9 cellular contexts compared by ENCODE assay signal in the genomic region with DNA sequence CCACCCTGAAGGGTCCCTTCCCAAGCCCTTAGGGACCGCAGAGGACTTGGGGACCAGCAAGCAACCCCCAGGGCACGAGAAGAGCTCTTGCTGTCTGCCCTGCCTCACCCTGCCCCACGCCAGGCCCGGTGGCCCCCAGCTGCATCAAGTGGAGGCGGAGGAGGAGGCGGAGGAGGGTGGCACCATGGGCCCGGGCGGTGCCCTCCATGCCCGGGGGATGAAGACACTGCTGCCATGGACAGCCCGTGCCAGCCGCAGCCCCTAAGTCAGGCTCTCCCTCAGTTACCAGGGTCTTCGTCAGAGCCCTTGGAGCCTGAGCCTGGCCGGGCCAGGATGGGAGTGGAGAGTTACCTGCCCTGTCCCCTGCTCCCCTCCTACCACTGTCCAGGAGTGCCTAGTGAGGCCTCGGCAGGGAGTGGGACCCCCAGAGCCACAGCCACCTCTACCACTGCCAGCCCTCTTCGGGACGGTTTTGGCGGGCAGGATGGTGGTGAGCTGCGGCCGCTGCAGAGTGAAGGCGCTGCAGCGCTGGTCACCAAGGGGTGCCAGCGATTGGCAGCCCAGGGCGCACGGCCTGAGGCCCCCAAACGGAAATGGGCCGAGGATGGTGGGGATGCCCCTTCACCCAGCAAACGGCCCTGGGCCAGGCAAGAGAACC. TPM values are rescaled to one million over a fixed set of nuclear protein-coding genes. Genes with fewer than 3 reads are reported as not detected.
A peak's percentile ranks its signal among the peaks of the same experiment; 100 is the strongest.
DNase-seq lines count a peak whose midpoint lies in the region; ATAC-seq and TF ChIP-seq lines count a peak whose summit lies in the region.
"Had no signal": no experiment of that assay in that cellular context is flagged by ENCODE, and none has a peak within 500 bp of the region (broad histone marks: within the 10 kb centered on the region; RNA-seq: fewer than 3 reads in every experiment).

No MANE protein-coding gene starts in this region.

- H3K79me2 ChIP-seq in H9 (ENCODE audit: insufficient read depth, low read length) = peaks cover 22% of the 10 kb centered on the region; the same call in 1 of the 2 replicates

- ATAC-seq in activated CD8-positive, alpha-beta T cell treated with anti-CD3 and anti-CD28 coated beads for 36 hours = no peak
- ATAC-seq in GM19467 (IDR thresholded peaks at IDR 0.05; ENCODE audit: unreplicated experiment) (no peak), HG03108 (IDR thresholded peaks at IDR 0.05; ENCODE audit: unreplicated experiment) (no peak)

- H3K27me3 ChIP-seq in H9 (ENCODE audit: insufficient read depth, low read length) (no peaks in the 10 kb centered on the region), skeletal muscle tissue (ENCODE audit: control insufficient read depth in 3 of 3, insufficient read depth in 3 of 3, low read length in 3 of 3) (no peaks in the 10 kb centered on the region)

- H3K23me2 ChIP-seq in H9 (ENCODE audit: insufficient read length, low read depth, low read length, poor library complexity, severe bottlenecking) = peaks cover 9% of the 10 kb centered on the region

- peak overlapping the region; percentile 27; the same call in 1 of the 2 replicates for H2BK15ac ChIP-seq in H9 (ENCODE audit: low read depth, low read length)

- peaks cover 2% of the 10 kb centered on the region for H4K20me1 ChIP-seq in H9 (ENCODE audit: control insufficient read depth, insufficient read depth, insufficient read length)

- CTCF ChIA-PET in activated CD8-positive, alpha-beta T cell treated with anti-CD3 and anti-CD28 coated beads for 36 hours (lab: Charles Lee) = no interaction called here

- no peak overlapping the region for H3T11ph ChIP-seq in H9 (ENCODE audit: low read length)

- H2BK12ac ChIP-seq in H9 (ENCODE audit: insufficient read length, low read depth, low read length) = no peak overlapping the region

- DNase-seq in H9 (no peak), glutamatergic neuron (no peak), CD1c-positive myeloid dendritic cell (ENCODE audit: extremely low spot score) (no peak), NCI-H1092 treated with DMSO at 0.1 percent for 48 hours (lab: John Stamatoyannopoulos, UW) (no peak)
- no peak for DNase-seq in activated CD8-positive, alpha-beta T cell treated with anti-CD3 and anti-CD28 coated beads for 36 hours
- DNase-seq: stimulated activated CD4-positive, alpha-beta T cell treated with anti-CD3 and anti-CD28 coated beads, Interleukin-4, amount 100 ng/mL, for 24 hours had no signal

- no peak overlapping the region for H3K56ac ChIP-seq in H9 (ENCODE audit: insufficient read length, low read depth, low read length)

- H3K4me1 ChIP-seq in H9 (ENCODE audit: insufficient read depth, low read length) = peaks cover 4% of the 10 kb centered on the region; the same call in 1 of the 2 replicates
- peaks cover 61 to 64% (median 61%) of the 10 kb centered on the region in 3 donors for H3K4me1 ChIP-seq in skeletal muscle tissue (ENCODE audit: control insufficient read depth in 3 of 3, insufficient read depth in 3 of 3, low read length in 3 of 3)

- no peak overlapping the region for H3K9ac ChIP-seq in H9 (ENCODE audit: extremely low read depth, insufficient read length, low read length)
- peak overlapping the region; percentile 66 to 87 (median 86) for H3K9ac ChIP-seq in skeletal muscle tissue (ENCODE audit: low read depth in 1 of 3, low read length in 3 of 3)

- H3K27me3 Mint-ChIP-seq in H9 (ENCODE audit: low read depth) = no peaks in the 10 kb centered on the region; the same call in none of the 2 replicates
- H3K27me3 Mint-ChIP-seq in activated CD8-positive, alpha-beta T cell treated with anti-CD3 and anti-CD28 coated beads for 36 hours = no peaks in the 10 kb centered on the region
- peaks cover 9% of the 10 kb centered on the region for H3K27me3 Mint-ChIP-seq in glutamatergic neuron (ENCODE audit: unreplicated experiment)

- H3K79me1 ChIP-seq in H9 (ENCODE audit: insufficient read depth, low read depth, low read length, poor library complexity, severe bottlenecking) = peaks cover 8% of the 10 kb centered on the region

- intact Hi-C loops in activated CD8-positive, alpha-beta T cell treated with anti-CD3 and anti-CD28 coated beads for 36 hours (cut with micrococcal nuclease) = loop anchor here (5.0 kb wide), 2 partner anchors 48 to 138 kb away; a partner anchor contains a TSS

- TF ChIP-seq CTCF in H9 (conservative IDR thresholded peaks at IDR 0.05) (no peak), glutamatergic neuron (IDR thresholded peaks at IDR 0.05; ENCODE audit: partially characterized antibody, unreplicated experiment) (no peak)
- no peak for TF ChIP-seq CTCF in activated CD8-positive, alpha-beta T cell treated with anti-CD3 and anti-CD28 coated beads for 36 hours (IDR thresholded peaks at IDR 0.05)

- H4K5ac ChIP-seq in H9 (ENCODE audit: insufficient read length, low read depth, low read length) = no peak overlapping the region

- H3K27ac Mint-ChIP-seq in H9 (peak overlapping the region; percentile 94 to 98 (median 95); a peak in 5 of 7 replicates), glutamatergic neuron (ENCODE audit: unreplicated experiment) (peak overlapping the region; percentile 85)
- H3K27ac Mint-ChIP-seq in activated CD8-positive, alpha-beta T cell treated with anti-CD3 and anti-CD28 coated beads for 36 hours = peak overlapping the region; percentile 91

- no peak overlapping the region for H2BK20ac ChIP-seq in H9 (ENCODE audit: low read depth, low read length, poor library complexity, severe bottlenecking)

- H3K4me1 Mint-ChIP-seq in H9 (peaks cover 46 to 59% of the 10 kb centered on the region in 2 experiments), glutamatergic neuron (ENCODE audit: low read depth, unreplicated experiment) (peaks cover 39% of the 10 kb centered on the region)
- peaks cover 72% of the 10 kb centered on the region for H3K4me1 Mint-ChIP-seq in activated CD8-positive, alpha-beta T cell treated with anti-CD3 and anti-CD28 coated beads for 36 hours (ENCODE audit: low read depth)

- peak overlapping the region; percentile 72 to 81 (median 80) for H3K4me3 ChIP-seq in skeletal muscle tissue (ENCODE audit: low read length in 3 of 3)

- peak overlapping the region; percentile 82 for H3K4me2 ChIP-seq in H9 (ENCODE audit: insufficient read depth, insufficient read length, low read length)

- no peak overlapping the region for H3K4ac ChIP-seq in H9 (ENCODE audit: low read depth, low read length)

- POLR2A ChIA-PET in activated CD8-positive, alpha-beta T cell treated with anti-CD3 and anti-CD28 coated beads for 36 hours (lab: Charles Lee) = interaction anchor here (1.2 to 1.7 kb wide), 2 partner anchors 22 to 48 kb away, joined by 5 to 6 read pairs; a partner anchor contains a TSS

- no peak overlapping the region for H2AFZ ChIP-seq in H9 (ENCODE audit: low read length)

- H4K91ac ChIP-seq in H9 (ENCODE audit: insufficient read length, low read depth, low read length) = no peak overlapping the region

- no peak overlapping the region for H2AK5ac ChIP-seq in H9 (ENCODE audit: insufficient read length, low read length)

- no peak overlapping the region for H2BK5ac ChIP-seq in H9 (ENCODE audit: insufficient read length, low read length)

- H3K4me3 Mint-ChIP-seq in H9 (peak overlapping the region; percentile 93 to 96), glutamatergic neuron (ENCODE audit: unreplicated experiment) (peak overlapping the region; percentile 91)
- H3K4me3 Mint-ChIP-seq in activated CD8-positive, alpha-beta T cell treated with anti-CD3 and anti-CD28 coated beads for 36 hours = peak overlapping the region; percentile 95

- H3K36me3 Mint-ChIP-seq in H9 (ENCODE audit: insufficient read depth in 1 of 3, low read depth in 3 of 3) (peaks cover 21 to 47% (median 46%) of the 10 kb centered on the region in 3 experiments; a peak in 6 of 7 replicates), glutamatergic neuron (ENCODE audit: unreplicated experiment) (no peaks in the 10 kb centered on the region)
- H3K36me3 Mint-ChIP-seq in activated CD8-positive, alpha-beta T cell treated with anti-CD3 and anti-CD28 coated beads for 36 hours (ENCODE audit: low read depth) = peaks cover 54% of the 10 kb centered on the region

- no peak overlapping the region for H3K27ac ChIP-seq in H9 (ENCODE audit: insufficient read length, low read depth, low read length)
- H3K27ac ChIP-seq in skeletal muscle tissue (ENCODE audit: low read depth, low read length) = peak overlapping the region; percentile 85

- no peak overlapping the region for H3K18ac ChIP-seq in H9 (ENCODE audit: insufficient read length, low read depth, low read length)

- H3K9me3 Mint-ChIP-seq in H9 = no peaks in the 10 kb centered on the region; a peak in 2 of 5 replicates
- H3K9me3 Mint-ChIP-seq in activated CD8-positive, alpha-beta T cell treated with anti-CD3 and anti-CD28 coated beads for 36 hours = no peaks in the 10 kb centered on the region
- H3K9me3 Mint-ChIP-seq in glutamatergic neuron (ENCODE audit: unreplicated experiment) = peaks cover 15% of the 10 kb centered on the region

- no CpG with 5 or more reads among the region's 27 CpGs for WGBS in H9 (ENCODE audit: extremely low coverage, insufficient read length, low lambda C conversion rate)

- H3K23ac ChIP-seq in H9 (ENCODE audit: insufficient read length, low read depth, low read length) = no peak overlapping the region

- H3K9me3 ChIP-seq in H9 (ENCODE audit: control insufficient read depth, low read depth, low read length) (no peaks in the 10 kb centered on the region), skeletal muscle tissue (ENCODE audit: control insufficient read depth in 3 of 3, low read length in 3 of 3) (no peaks in the 10 kb centered on the region)

- H3K14ac ChIP-seq in H9 (ENCODE audit: insufficient read depth, low read length) = no peak overlapping the region; the same call in 1 of the 2 replicates

- H2BK120ac ChIP-seq in H9 (ENCODE audit: low read depth, low read length, poor library complexity, severe bottlenecking) = no peak overlapping the region

- no peak overlapping the region for H4K8ac ChIP-seq in H9 (replicated peaks; ENCODE audit: insufficient read length, low read depth, low read length)

- peaks cover 14 to 24% (median 16%) of the 10 kb centered on the region in 3 donors for H3K36me3 ChIP-seq in skeletal muscle tissue (ENCODE audit: control insufficient read depth in 3 of 3, insufficient read depth in 3 of 3, low read length in 3 of 3)

RNA-seq across cellular contexts. Expression of a gene that starts 1.5 kb away (rescaled TPM):
- total RNA-seq in H9 (2021) (126 and 131 TPM in 2 replicates), glutamatergic neuron (ENCODE audit: unreplicated experiment) (142 TPM), skeletal muscle tissue (37.1 TPM)
- total RNA-seq in activated CD8-positive, alpha-beta T cell treated with anti-CD3 and anti-CD28 coated beads for 36 hours = 10 to 100 TPM; 87.4 to 90.1 TPM

RNA-seq across cellular contexts. Expression of a gene that starts 22.4 kb away (rescaled TPM):
- total RNA-seq in H9 (2021) = 22.6 and 26.8 TPM in 2 replicates
- total RNA-seq in activated CD8-positive, alpha-beta T cell treated with anti-CD3 and anti-CD28 coated beads for 36 hours = 10 to 100 TPM; 39.7 to 42.3 TPM
- total RNA-seq in glutamatergic neuron (ENCODE audit: unreplicated experiment) = 43.2 TPM
- total RNA-seq in skeletal muscle tissue = 2.1 TPM

RNA-seq across cellular contexts. Expression of a gene that starts 25.1 kb away (rescaled TPM):
- total RNA-seq in H9 (2021) (not detected in 2 replicates), glutamatergic neuron (ENCODE audit: unreplicated experiment) (not detected), skeletal muscle tissue (2.1 TPM)
- not detected for total RNA-seq in activated CD8-positive, alpha-beta T cell treated with anti-CD3 and anti-CD28 coated beads for 36 hours

RNA-seq across cellular contexts. Expression of a gene that starts 49.5 kb away (rescaled TPM):
- 199 and 225 TPM in 2 replicates for total RNA-seq in H9 (2021)
- total RNA-seq in activated CD8-positive, alpha-beta T cell treated with anti-CD3 and anti-CD28 coated beads for 36 hours = 100 to 1,000 TPM; 260 to 281 TPM
- 70.3 TPM for total RNA-seq in glutamatergic neuron (ENCODE audit: unreplicated experiment)
- 7.8 TPM for total RNA-seq in skeletal muscle tissue

RNA-seq across cellular contexts. Expression of a gene that starts 49.8 kb away (rescaled TPM):
- total RNA-seq in H9 (2021) = 0.28 TPM in 1 of 2 replicates, not detected in the other
- under 1 TPM in 1 of 2 experiments, not detected in 1; 0.41 TPM for total RNA-seq in activated CD8-positive, alpha-beta T cell treated with anti-CD3 and anti-CD28 coated beads for 36 hours
- not detected for total RNA-seq in glutamatergic neuron (ENCODE audit: unreplicated experiment)
- total RNA-seq in skeletal muscle tissue = not detected
